ENCODE assay signal across 11 cellular contexts in genomic region chr11:15199693-15200092, GRCh38.
A peak's percentile ranks its signal among the peaks of the same experiment; 100 is the strongest.
DNase-seq lines count a peak whose midpoint lies in the region; ATAC-seq and TF ChIP-seq lines count a peak whose summit lies in the region.
"Had no signal": no experiment of that assay in that cellular context is flagged by ENCODE, and none has a peak within 500 bp of the region (broad histone marks: within the 10 kb centered on the region; RNA-seq: fewer than 3 reads in every experiment).

No MANE protein-coding gene starts in this region.

- DNase-seq in COLO829 (ENCODE audit: low spot score): peak; percentile 78
- peak; percentile 59 for DNase-seq in NCI-H1092 treated with DMSO at 0.1 percent for 48 hours (lab: John Stamatoyannopoulos, UW)
- DNase-seq in cardiac fibroblast (ENCODE audit: low read depth in 2 of 2): peak; percentile 10 to 39
- DNase-seq in right lobe of liver: peak; percentile 82 to 95 (median 90)
- DNase-seq in germinal center (ENCODE audit: low spot score): no peak
- DNase-seq in KG1 (lab: John Stamatoyannopoulos, UW): no peak
- DNase-seq: H9, Karpas-422 had no signal

- H3K9me3 ChIP-seq in right lobe of liver: no peaks in the 10 kb centered on the region

- TF ChIP-seq POLR2A in right lobe of liver (IDR thresholded peaks at IDR 0.05): no peak

- TF ChIP-seq CTCF in cardiac fibroblast (IDR thresholded peaks at IDR 0.05; ENCODE audit: low read depth, low read length) (no peak), right lobe of liver (IDR thresholded peaks at IDR 0.05) (no peak)

- 15% methylated on average over 2 of the region's 3 CpGs for WGBS in right lobe of liver (ENCODE audit: insufficient coverage, low coverage, low lambda C conversion rate, missing lambda C conversion rate)

- ATAC-seq in right lobe of liver (peak; percentile 66 to 77 (median 71)), HG02759 (IDR thresholded peaks at IDR 0.05; ENCODE audit: unreplicated experiment) (no peak), HG03159 (IDR thresholded peaks at IDR 0.05; ENCODE audit: unreplicated experiment) (no peak)

- H3K4me3 ChIP-seq in cardiac fibroblast (replicated peaks in 1 of 2; ENCODE audit: low read depth in 2 of 2, low read length in 2 of 2) (no peak overlapping the region), right lobe of liver (no peak overlapping the region)

- H3K27me3 ChIP-seq in right lobe of liver: no peaks in the 10 kb centered on the region

- no peaks in the 10 kb centered on the region for H3K36me3 ChIP-seq in right lobe of liver

- peaks cover 0 to 51% (median 19%) of the 10 kb centered on the region in 4 donors for H3K4me1 ChIP-seq in right lobe of liver

- intact Hi-C loops in right lobe of liver (cut with DNase I): loop anchor here in 1 of 2 donors (10.0 kb wide), 1 partner anchor 55 kb away; no protein-coding TSS in a partner anchor

- H3K27ac ChIP-seq in right lobe of liver: peak overlapping the region; percentile 21 to 83 (median 63)
- H3K27ac ChIP-seq: C4-2B had no signal

Comparison
In these comparisons a context has a peak if more than half of its experiments do, and no peak if none do; other contexts are left out.
1. DNase-seq: peak in COLO829 (single experiment), NCI-H1092 treated with DMSO at 0.1 percent for 48 hours (single experiment), cardiac fibroblast (2 of 2) and right lobe of liver (3 of 3); none in germinal center (single experiment) and KG1 (single experiment).
2. ATAC-seq: peak in right lobe of liver (4 of 4); none in HG02759 (single experiment) and HG03159 (single experiment).